26 cellular contexts compared by ENCODE assay signal in genomic region chrX:39248330-39248729, GRCh38.
"Had no signal": no experiment of that assay in that cellular context is flagged by ENCODE, and none has a peak within 500 bp of the region (broad histone marks: within the 10 kb centered on the region; RNA-seq: fewer than 3 reads in every experiment).

No MANE protein-coding gene starts in this region.

- H3K4me3 ChIP-seq: body of pancreas, breast epithelium, SJSA1 had no signal

- H3K27me3 ChIP-seq: body of pancreas, SJSA1 had no signal

- ATAC-seq: activated CD8-positive, alpha-beta T cell treated with anti-CD3 and anti-CD28 coated beads for 36 hours; body of pancreas; Panc1 had no signal

- H3K9me2 ChIP-seq: SK-N-SH had no signal

- H3K4me2 ChIP-seq: SK-N-SH had no signal

- DNase-seq: activated CD4-positive, alpha-beta T cell treated with anti-CD3 and anti-CD28 coated beads, Interleukin-2, amount 10 ng/mL, durations not matched to agents 24 days and 14 days; activated CD4-positive, alpha-beta T cell treated with anti-CD3 and anti-CD28 coated beads, Interleukin-2, amount 50 U/mL, for 4 hours; activated CD8-positive, alpha-beta T cell treated with anti-CD3 and anti-CD28 coated beads for 36 hours; activated gamma-delta T cell; activated naive CD4-positive, alpha-beta T cell treated with Interleukin-2 at 50 U/mL for 16 hours; activated naive CD8-positive, alpha-beta T cell treated with anti-CD3 and anti-CD28 coated beads, Interleukin-2, amount 10 ng/mL, durations not matched to agents 7 days and 5 days; activated T-cell treated with anti-CD3 and anti-CD28 coated beads, Interleukin-2, amount 50 U/mL, for 24 hours; amygdala; body of pancreas; cerebellar nuclear complex; NCI-H1092 treated with DMSO at 0.1 percent for 48 hours; NCI-H1417; NCI-H146; NCI-H187 treated with DMSO at 0.1 percent for 48 hours; NCI-H2081; NCI-H2171 treated with DMSO at 0.1 percent for 48 hours; NCI-H2227 treated with DMSO at 0.1 percent for 48 hours; NCI-H446; NCI-H510A treated with DMSO at 0.1 percent for 48 hours; NCI-H69; RPMI8226; SHP77 treated with DMSO at 0.1 percent for 48 hours; SK-N-SH had no signal

- H3K27ac ChIP-seq: body of pancreas, breast epithelium, SJSA1 had no signal

- H3K9ac ChIP-seq: SK-N-SH had no signal

- H3K4me1 ChIP-seq: body of pancreas, breast epithelium, SJSA1 had no signal

- H3K9me3 ChIP-seq: body of pancreas, SJSA1, SK-N-SH had no signal

- H3K36me3 ChIP-seq: breast epithelium, SJSA1 had no signal
